In the genomic region with DNA sequence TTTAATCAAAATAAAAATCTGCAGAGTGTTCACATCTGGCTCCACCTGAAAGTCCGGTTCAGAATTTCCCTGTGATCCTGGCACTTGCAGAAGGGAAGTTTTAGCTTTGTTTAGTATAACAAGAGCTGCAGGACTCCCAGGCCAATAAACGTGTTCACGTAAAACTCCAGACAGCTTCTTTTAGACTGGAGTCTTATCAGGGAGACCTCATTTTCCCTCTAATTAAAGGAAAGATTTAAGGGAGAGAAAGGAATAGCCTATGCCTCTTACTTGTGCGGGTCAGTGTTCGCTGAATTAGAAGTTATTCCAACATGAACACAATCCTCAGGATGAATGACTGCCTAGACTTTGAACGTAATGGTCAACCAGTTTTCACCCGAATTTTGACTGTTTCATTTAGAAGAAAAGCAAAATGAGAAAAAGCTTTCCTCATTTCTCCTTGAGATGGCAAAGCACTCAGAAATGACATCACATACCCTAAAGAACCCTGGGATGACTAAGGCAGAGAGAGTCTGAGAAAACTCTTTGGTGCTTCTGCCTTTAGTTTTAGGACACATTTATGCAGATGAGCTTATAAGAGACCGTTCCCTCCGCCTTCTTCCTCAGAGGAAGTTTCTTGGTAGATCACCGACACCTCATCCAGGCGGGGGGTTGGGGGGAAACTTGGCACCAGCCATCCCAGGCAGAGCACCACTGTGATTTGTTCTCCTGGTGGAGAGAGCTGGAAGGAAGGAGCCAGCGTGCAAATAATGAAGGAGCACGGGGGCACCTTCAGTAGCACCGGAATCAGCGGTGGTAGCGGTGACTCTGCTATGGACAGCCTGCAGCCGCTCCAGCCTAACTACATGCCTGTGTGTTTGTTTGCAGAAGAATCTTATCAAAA, we compare ENCODE assay signal across 8 cellular contexts.
DNase-seq lines count a peak whose midpoint lies in the region; TF ChIP-seq lines count a peak whose summit lies in the region.

No MANE protein-coding gene starts in this region.

- no peaks in the 10 kb centered on the region for H3K9me2 ChIP-seq in Karpas-422 (replicated peaks; ENCODE audit: insufficient read depth, low read length)

- POLR2A ChIA-PET in activated CD4-positive, alpha-beta memory T cell treated with anti-CD3 and anti-CD28 coated beads, Interleukin-2, amount 10 ng/mL, durations not matched to agents 7 days and 5 days (lab: Charles Lee) = interaction anchor here (0.9 to 11.2 kb wide), 29 partner anchors 11 to 939 kb away, joined by 3 to 255 read pairs (median 6); no protein-coding TSS in a partner anchor

- H3K9me3 ChIP-seq in Karpas-422 (ENCODE audit: low read length) (no peaks in the 10 kb centered on the region), mucosa of stomach (ENCODE audit: control insufficient read depth, low read length) (no peaks in the 10 kb centered on the region), subcutaneous abdominal adipose tissue (ENCODE audit: control insufficient read depth in 5 of 5, low read length in 5 of 5) (no peaks in the 10 kb centered on the region)

- H3K9me3 Mint-ChIP-seq in activated CD4-positive, alpha-beta memory T cell treated with anti-CD3 and anti-CD28 coated beads, Interleukin-2, amount 10 ng/mL, durations not matched to agents 7 days and 5 days = no peaks in the 10 kb centered on the region

- CTCF ChIA-PET in activated CD4-positive, alpha-beta memory T cell treated with anti-CD3 and anti-CD28 coated beads, Interleukin-2, amount 10 ng/mL, durations not matched to agents 7 days and 5 days (lab: Charles Lee) = interaction anchor here (0.7 to 7.7 kb wide), 25 partner anchors 10 to 395 kb away, joined by 3 to 58 read pairs (median 5); no protein-coding TSS in a partner anchor

- peak; percentile 31 to 76 for DNase-seq in NOMO-1 (lab: John Stamatoyannopoulos, UW; ENCODE audit: unreplicated experiment in 2 of 2)
- no peak for DNase-seq in NOMO-1 treated with dmso at 0.1 percent for 144 hours (lab: John Stamatoyannopoulos, UW; ENCODE audit: unreplicated experiment)
- peak; percentile 51 for DNase-seq in Karpas-422
- peak; percentile 63 for DNase-seq in activated CD4-positive, alpha-beta memory T cell treated with anti-CD3 and anti-CD28 coated beads, Interleukin-2, amount 10 ng/mL, durations not matched to agents 7 days and 5 days
- DNase-seq in epithelial cell of proximal tubule (ENCODE audit: low read depth) = peak; percentile 20
- no peak for DNase-seq in cortex of kidney (lab: John Stamatoyannopoulos, UW)

- peaks cover 48% of the 10 kb centered on the region for H3K36me3 Mint-ChIP-seq in activated CD4-positive, alpha-beta memory T cell treated with anti-CD3 and anti-CD28 coated beads, Interleukin-2, amount 10 ng/mL, durations not matched to agents 7 days and 5 days (ENCODE audit: low read depth)

- no peaks in the 10 kb centered on the region for H3K27me3 ChIP-seq in Karpas-422 (ENCODE audit: low read length)
- no peaks in the 10 kb centered on the region for H3K27me3 ChIP-seq in mucosa of stomach (ENCODE audit: control insufficient read depth, insufficient read depth, low read length)
- H3K27me3 ChIP-seq in subcutaneous abdominal adipose tissue (ENCODE audit: control insufficient read depth in 5 of 5, insufficient read depth in 4 of 5, low read length in 5 of 5) = peaks cover 0 to 4% (median 0%) of the 10 kb centered on the region in 5 donors

- H3K36me3 ChIP-seq in Karpas-422 (ENCODE audit: insufficient read depth, low read length) (no peaks in the 10 kb centered on the region), mucosa of stomach (ENCODE audit: control insufficient read depth, insufficient read depth, low read length) (no peaks in the 10 kb centered on the region), subcutaneous abdominal adipose tissue (ENCODE audit: control insufficient read depth in 5 of 5, insufficient read depth in 5 of 5, low read length in 5 of 5) (no peaks in the 10 kb centered on the region)

- H3K4me2 ChIP-seq in Karpas-422 (ENCODE audit: low read depth, low read length, poor library complexity, severe bottlenecking) = peak overlapping the region; percentile 67

- H3K4me1 ChIP-seq in Karpas-422 (ENCODE audit: low read length) (peaks cover 69% of the 10 kb centered on the region), mucosa of stomach (ENCODE audit: control insufficient read depth, insufficient read depth, low read length) (peaks cover 3% of the 10 kb centered on the region), subcutaneous abdominal adipose tissue (ENCODE audit: control insufficient read depth in 5 of 5, insufficient read depth in 5 of 5, low read length in 5 of 5) (peaks cover 7 to 47% (median 26%) of the 10 kb centered on the region in 5 donors)

- H3K4me3 Mint-ChIP-seq in activated CD4-positive, alpha-beta memory T cell treated with anti-CD3 and anti-CD28 coated beads, Interleukin-2, amount 10 ng/mL, durations not matched to agents 7 days and 5 days = peak overlapping the region; percentile 98

- H3K4me3 ChIP-seq in Karpas-422 (ENCODE audit: low read length) (peak overlapping the region; percentile 62), epithelial cell of proximal tubule (ENCODE audit: low read depth, low read length) (peak overlapping the region; percentile 52), mucosa of stomach (ENCODE audit: low read length) (peak overlapping the region; percentile 17), subcutaneous abdominal adipose tissue (ENCODE audit: low read depth in 1 of 5, low read length in 5 of 5) (peak overlapping the region; percentile 67 to 86 (median 72))

- TF ChIP-seq CTCF in epithelial cell of proximal tubule (conservative IDR thresholded peaks at IDR 0.05; ENCODE audit: low read depth, low read length) = peak; percentile 31

- no peaks in the 10 kb centered on the region for H4K20me1 ChIP-seq in Karpas-422 (ENCODE audit: insufficient read depth, low read depth, low read length)

- peak overlapping the region; percentile 60 for H3K27ac ChIP-seq in Karpas-422 (ENCODE audit: low read length)
- peak overlapping the region; percentile 75 for H3K27ac ChIP-seq in subcutaneous abdominal adipose tissue (ENCODE audit: low read depth, low read length)

- peak overlapping the region; percentile 59 for H3K9ac ChIP-seq in Karpas-422 (ENCODE audit: low read length)
- H3K9ac ChIP-seq in mucosa of stomach (ENCODE audit: low read length) = peak overlapping the region; percentile 53
- H3K9ac ChIP-seq in subcutaneous abdominal adipose tissue (ENCODE audit: low read length in 5 of 5) = peak overlapping the region; percentile 3 to 76 (median 69)

- no peaks in the 10 kb centered on the region for H3K27me3 Mint-ChIP-seq in activated CD4-positive, alpha-beta memory T cell treated with anti-CD3 and anti-CD28 coated beads, Interleukin-2, amount 10 ng/mL, durations not matched to agents 7 days and 5 days

- H3K4me1 Mint-ChIP-seq in activated CD4-positive, alpha-beta memory T cell treated with anti-CD3 and anti-CD28 coated beads, Interleukin-2, amount 10 ng/mL, durations not matched to agents 7 days and 5 days = peaks cover 49% of the 10 kb centered on the region

- no peaks in the 10 kb centered on the region for H3K79me2 ChIP-seq in Karpas-422 (ENCODE audit: low read length)

- H3K27ac Mint-ChIP-seq in activated CD4-positive, alpha-beta memory T cell treated with anti-CD3 and anti-CD28 coated beads, Interleukin-2, amount 10 ng/mL, durations not matched to agents 7 days and 5 days = peak overlapping the region; percentile 93

- peak overlapping the region; percentile 82 for H2AFZ ChIP-seq in Karpas-422 (ENCODE audit: low read length)

Comparison
In these comparisons a context has a peak if more than half of its experiments do, and no peak if none do; other contexts are left out.
1. DNase-seq: peak in NOMO-1 (2 of 2), Karpas-422 (single experiment), activated CD4-positive, alpha-beta memory T cell treated with anti-CD3 and anti-CD28 coated beads, Interleukin-2, amount 10 ng/mL, durations not matched to agents 7 days and 5 days (single experiment) and epithelial cell of proximal tubule (single experiment); none in NOMO-1 treated with dmso at 0.1 percent for 144 hours (single experiment) and cortex of kidney (single experiment).
2. H3K4me3 ChIP-seq: peak in every context shown above with its lines; median percentile 72 in subcutaneous abdominal adipose tissue; 62 in Karpas-422; 52 in epithelial cell of proximal tubule; 17 in mucosa of stomach.
3. Peak in every context shown above with its lines, with median percentiles within 50 percentile points of each other: H3K9ac ChIP-seq.